Comparison of ENCODE assay signal across 27 cellular contexts in genomic region chr11:68159161-68159560, GRCh38.
"Had no signal": no experiment of that assay in that cellular context is flagged by ENCODE, and none has a peak within 500 bp of the region (broad histone marks: within the 10 kb centered on the region; RNA-seq: fewer than 3 reads in every experiment).

No MANE protein-coding gene starts in this region.

- H3K4me3 ChIP-seq: ascending aorta, coronary artery, dorsolateral prefrontal cortex, esophagus squamous epithelium, gastroesophageal sphincter, heart right ventricle had no signal

- H3K9me3 Mint-ChIP-seq: activated CD8-positive, alpha-beta T cell treated with anti-CD3 and anti-CD28 coated beads for 36 hours; activated naive CD4-positive, alpha-beta T cell treated with anti-CD3 and anti-CD28 coated beads, Interleukin-2, amount 10 ng/mL, durations not matched to agents 7 days and 5 days; activated naive CD4-positive, alpha-beta T cell treated with anti-CD3 and anti-CD28 coated beads, Interleukin-2, amount 50 U/mL, for 72 hours; activated naive CD8-positive, alpha-beta T cell treated with anti-CD3 and anti-CD28 coated beads, Interleukin-2, amount 10 ng/mL, durations not matched to agents 7 days and 5 days; central memory CD8-positive, alpha-beta T cell; dendritic cell treated with granulocyte-macrophage colony-stimulating factor and Interleukin-4, amounts not matched to agents 40 ng/mL and 50 ng/mL, for 4 days; effector memory CD8-positive, alpha-beta T cell; WTC11 had no signal

- H3K27ac ChIP-seq: ascending aorta, brain microvascular endothelial cell, coronary artery, esophagus squamous epithelium, gastroesophageal sphincter had no signal

- H3K27me3 ChIP-seq: ascending aorta, brain microvascular endothelial cell, dorsolateral prefrontal cortex, esophagus squamous epithelium, gastroesophageal sphincter, heart right ventricle had no signal

- H3K4me3 Mint-ChIP-seq: activated CD8-positive, alpha-beta T cell treated with anti-CD3 and anti-CD28 coated beads for 36 hours; activated naive CD4-positive, alpha-beta T cell treated with anti-CD3 and anti-CD28 coated beads, Interleukin-2, amount 10 ng/mL, durations not matched to agents 7 days and 5 days; activated naive CD8-positive, alpha-beta T cell treated with anti-CD3 and anti-CD28 coated beads, Interleukin-2, amount 10 ng/mL, durations not matched to agents 7 days and 5 days; central memory CD8-positive, alpha-beta T cell; dendritic cell treated with granulocyte-macrophage colony-stimulating factor and Interleukin-4, amounts not matched to agents 40 ng/mL and 50 ng/mL, for 4 days; effector memory CD8-positive, alpha-beta T cell; WTC11 had no signal

- DNase-seq: activated CD4-positive, alpha-beta T cell treated with anti-CD3 and anti-CD28 coated beads for 1 hour; activated CD4-positive, alpha-beta T cell treated with anti-CD3 and anti-CD28 coated beads for 4 hours; activated CD4-positive, alpha-beta T cell treated with anti-CD3 and anti-CD28 coated beads, Interleukin-2, amount 50 U/mL, for 1 hour; activated CD4-positive, alpha-beta T cell treated with anti-CD3 and anti-CD28 coated beads, Interleukin-2, amount 50 U/mL, for 48 hours; activated CD8-positive, alpha-beta memory T cell treated with anti-CD3 and anti-CD28 coated beads for 24 hours; activated CD8-positive, alpha-beta T cell treated with anti-CD3 and anti-CD28 coated beads for 36 hours; activated gamma-delta T cell; activated naive CD4-positive, alpha-beta T cell; activated naive CD4-positive, alpha-beta T cell treated with anti-CD3 and anti-CD28 coated beads, Interleukin-2, amount 10 ng/mL, durations not matched to agents 7 days and 5 days; activated naive CD8-positive, alpha-beta T cell treated with anti-CD3 and anti-CD28 coated beads, Interleukin-2, amount 10 ng/mL, durations not matched to agents 7 days and 5 days; activated T-cell treated with anti-CD3 and anti-CD28 coated beads, Interleukin-2, amount 50 U/mL, for 48 hours; brain microvascular endothelial cell; effector CD4-positive, alpha-beta T cell; effector memory CD8-positive, alpha-beta T cell; erythroblast; esophagus squamous epithelium; foreskin melanocyte; heart right ventricle; T-helper 2 cell had no signal

- H3K4me1 ChIP-seq: ascending aorta, gastroesophageal sphincter had no signal

- H3K36me3 Mint-ChIP-seq: activated naive CD4-positive, alpha-beta T cell treated with anti-CD3 and anti-CD28 coated beads, Interleukin-2, amount 50 U/mL, for 72 hours had no signal

- H3K4me1 Mint-ChIP-seq: activated naive CD4-positive, alpha-beta T cell treated with anti-CD3 and anti-CD28 coated beads, Interleukin-2, amount 10 ng/mL, durations not matched to agents 7 days and 5 days; activated naive CD8-positive, alpha-beta T cell treated with anti-CD3 and anti-CD28 coated beads, Interleukin-2, amount 10 ng/mL, durations not matched to agents 7 days and 5 days; central memory CD8-positive, alpha-beta T cell had no signal

- H3K27me3 Mint-ChIP-seq: activated CD8-positive, alpha-beta T cell treated with anti-CD3 and anti-CD28 coated beads for 36 hours; activated naive CD4-positive, alpha-beta T cell treated with anti-CD3 and anti-CD28 coated beads, Interleukin-2, amount 10 ng/mL, durations not matched to agents 7 days and 5 days; activated naive CD8-positive, alpha-beta T cell treated with anti-CD3 and anti-CD28 coated beads, Interleukin-2, amount 10 ng/mL, durations not matched to agents 7 days and 5 days; central memory CD8-positive, alpha-beta T cell; dendritic cell treated with granulocyte-macrophage colony-stimulating factor and Interleukin-4, amounts not matched to agents 40 ng/mL and 50 ng/mL, for 4 days; effector memory CD8-positive, alpha-beta T cell had no signal

- H3K27ac Mint-ChIP-seq: activated CD8-positive, alpha-beta T cell treated with anti-CD3 and anti-CD28 coated beads for 36 hours; activated naive CD4-positive, alpha-beta T cell treated with anti-CD3 and anti-CD28 coated beads, Interleukin-2, amount 10 ng/mL, durations not matched to agents 7 days and 5 days; activated naive CD4-positive, alpha-beta T cell treated with anti-CD3 and anti-CD28 coated beads, Interleukin-2, amount 50 U/mL, for 72 hours; activated naive CD8-positive, alpha-beta T cell treated with anti-CD3 and anti-CD28 coated beads, Interleukin-2, amount 10 ng/mL, durations not matched to agents 7 days and 5 days; dendritic cell treated with granulocyte-macrophage colony-stimulating factor and Interleukin-4, amounts not matched to agents 40 ng/mL and 50 ng/mL, for 4 days; effector memory CD8-positive, alpha-beta T cell had no signal

- ATAC-seq: activated CD8-positive, alpha-beta T cell treated with anti-CD3 and anti-CD28 coated beads for 36 hours; activated naive CD4-positive, alpha-beta T cell treated with anti-CD3 and anti-CD28 coated beads, Interleukin-2, amount 50 U/mL, for 72 hours; effector memory CD8-positive, alpha-beta T cell; gastroesophageal sphincter; heart right ventricle; WTC11 had no signal

- H3K9me3 ChIP-seq: ascending aorta, esophagus squamous epithelium, gastroesophageal sphincter, heart right ventricle had no signal
